22 cellular contexts compared by ENCODE assay signal in genomic region chr17:43371227-43371821, GRCh38. TPM values are rescaled to one million over a fixed set of nuclear protein-coding genes. Genes with fewer than 3 reads are reported as not detected.
DNase-seq lines count a peak whose midpoint lies in the region; ATAC-seq, FAIRE-seq and TF ChIP-seq lines count a peak whose summit lies in the region.
"Had no signal": no experiment of that assay in that cellular context is flagged by ENCODE, and none has a peak within 500 bp of the region (broad histone marks: within the 10 kb centered on the region; RNA-seq: fewer than 3 reads in every experiment).

No MANE protein-coding gene starts in this region.

- no CpG with 5 or more reads among the region's 6 CpGs for WGBS in neuronal stem cell (ENCODE audit: extremely low coverage in 2 of 2, insufficient read length in 2 of 2, insufficient replicate concordance in 1 of 2), 2 donors

- H4K91ac ChIP-seq in neuronal stem cell (ENCODE audit: low read depth, low read length, poor library complexity): no peak overlapping the region

- no peak overlapping the region for H2AFZ ChIP-seq in neuronal stem cell (ENCODE audit: low read length)

- peak overlapping the region; percentile 5 to 28 for H3K27ac Mint-ChIP-seq in effector memory CD8-positive, alpha-beta T cell
- H3K27ac Mint-ChIP-seq: activated CD4-positive, alpha-beta T cell treated with anti-CD3 and anti-CD28 coated beads, Interleukin-2, amount 10 ng/mL, durations not matched to agents 7 days and 5 days had no signal

- H3K4me1 Mint-ChIP-seq in effector memory CD8-positive, alpha-beta T cell (ENCODE audit: low read depth in 2 of 2): peaks cover 25 to 27% of the 10 kb centered on the region in 2 donors

- H3K4me2 ChIP-seq in BLaER1 (peak overlapping the region; percentile 67), neuronal stem cell (ENCODE audit: insufficient read depth, low read length, poor library complexity, severe bottlenecking) (no peak overlapping the region)

- H3K27ac ChIP-seq in BLaER1 (no peak overlapping the region), neuronal stem cell (replicated peaks; ENCODE audit: low read length) (no peak overlapping the region), A673 (ENCODE audit: low read depth, low read length, poor library complexity, severe bottlenecking) (no peak overlapping the region)
- H3K27ac ChIP-seq: adrenal gland, epithelial cell of prostate had no signal

- POLR2A ChIA-PET in A673 (lab: Charles Lee; ENCODE audit: low non-redundant PET): no interaction called here

- H2AK5ac ChIP-seq in neuronal stem cell (ENCODE audit: low read depth, low read length): peak overlapping the region; percentile 76

- H2BK5ac ChIP-seq in neuronal stem cell (ENCODE audit: low read length): no peak overlapping the region

- no peaks in the 10 kb centered on the region for H3K36me3 ChIP-seq in BLaER1
- no peaks in the 10 kb centered on the region for H3K36me3 ChIP-seq in neuronal stem cell (replicated peaks in 1 of 2; ENCODE audit: control insufficient read depth in 2 of 2, insufficient read depth in 2 of 2, low read length in 2 of 2)
- no peaks in the 10 kb centered on the region for H3K36me3 ChIP-seq in A673 (ENCODE audit: insufficient read depth, low read length, poor library complexity, severe bottlenecking)
- H3K36me3 ChIP-seq: adrenal gland, ovary, thyroid gland had no signal

- no TSS peak for BruUV-seq in A673 (replicated peaks; lab: Mats Ljungman, UMichigan)

- H3K9ac ChIP-seq in BLaER1 (no peak overlapping the region), neuronal stem cell (ENCODE audit: low read depth, low read length, poor library complexity) (no peak overlapping the region)

- H3K14ac ChIP-seq in neuronal stem cell (ENCODE audit: low read length): peak overlapping the region; percentile 99

- no peak overlapping the region for H4K8ac ChIP-seq in neuronal stem cell (ENCODE audit: low read depth, low read length)

- DNase-seq in GM18507 (ENCODE audit: extremely low spot score, insufficient read length, low read depth) (no peak), neuronal stem cell (ENCODE audit: low spot score) (no peak), GOT3 (lab: John Stamatoyannopoulos, UW) (no peak), A673 (ENCODE audit: low spot score) (no peak), SIG-M5 (lab: John Stamatoyannopoulos, UW) (no peak), epidermal melanocyte (ENCODE audit: insufficient read length, low spot score) (no peak)
- DNase-seq in effector memory CD8-positive, alpha-beta T cell: no peak
- DNase-seq: activated CD4-positive, alpha-beta T cell treated with anti-CD3 and anti-CD28 coated beads, Interleukin-2, amount 10 ng/mL, durations not matched to agents 7 days and 5 days; activated effector memory CD4-positive, alpha-beta T cell treated with anti-CD3 and anti-CD28 coated beads, Interleukin-2, amount 50 U/mL, for 16 hours; adrenal gland; DMS79 treated with DMSO at 0.1 percent for 48 hours; foreskin fibroblast; immature natural killer cell; NCI-H1105; NCI-H2081 treated with DMSO at 0.1 percent for 48 hours; NCI-H524; thyroid gland had no signal

- H3K9me3 ChIP-seq in BLaER1 (no peaks in the 10 kb centered on the region), neuronal stem cell (replicated peaks in 1 of 2; ENCODE audit: control insufficient read depth in 2 of 2, insufficient read depth in 1 of 2, low read depth in 1 of 2, low read length in 2 of 2) (no peaks in the 10 kb centered on the region), A673 (ENCODE audit: low read depth, low read length, poor library complexity, severe bottlenecking) (no peaks in the 10 kb centered on the region)
- H3K9me3 ChIP-seq: adrenal gland, ovary, thyroid gland had no signal

- H3K36me3 Mint-ChIP-seq in effector memory CD8-positive, alpha-beta T cell (ENCODE audit: insufficient read depth): peaks cover 28% of the 10 kb centered on the region

- H3K4me3 Mint-ChIP-seq in effector memory CD8-positive, alpha-beta T cell: no peak overlapping the region
- H3K4me3 Mint-ChIP-seq: activated CD4-positive, alpha-beta T cell treated with anti-CD3 and anti-CD28 coated beads, Interleukin-2, amount 10 ng/mL, durations not matched to agents 7 days and 5 days had no signal

- no peaks in the 10 kb centered on the region for H3K79me1 ChIP-seq in neuronal stem cell (ENCODE audit: low read depth, low read length)

- no peaks in the 10 kb centered on the region for H3K9me3 Mint-ChIP-seq in effector memory CD8-positive, alpha-beta T cell
- H3K9me3 Mint-ChIP-seq: activated CD4-positive, alpha-beta T cell treated with anti-CD3 and anti-CD28 coated beads, Interleukin-2, amount 10 ng/mL, durations not matched to agents 7 days and 5 days; dendritic cell treated with granulocyte-macrophage colony-stimulating factor and Interleukin-4, amounts not matched to agents 40 ng/mL and 50 ng/mL, for 4 days; immature natural killer cell had no signal

- no peak overlapping the region for H3K23ac ChIP-seq in neuronal stem cell (ENCODE audit: low read depth, low read length, poor library complexity)

- H3K27me3 ChIP-seq in BLaER1 (no peaks in the 10 kb centered on the region), neuronal stem cell (ENCODE audit: control insufficient read depth in 3 of 3, insufficient read depth in 3 of 3, low read depth in 1 of 3, low read length in 3 of 3) (no peaks in the 10 kb centered on the region), A673 (replicated peaks; ENCODE audit: insufficient read depth, low read depth, low read length, poor library complexity) (no peaks in the 10 kb centered on the region)
- H3K27me3 ChIP-seq: adrenal gland, ovary, thyroid gland had no signal

- peaks cover 74% of the 10 kb centered on the region for H3K4me1 ChIP-seq in BLaER1
- peaks cover 10 to 15% of the 10 kb centered on the region in 2 donors for H3K4me1 ChIP-seq in neuronal stem cell (ENCODE audit: control insufficient read depth in 2 of 2, insufficient read depth in 1 of 2, low read depth in 1 of 2, low read length in 2 of 2)
- H3K4me1 ChIP-seq in A673 (ENCODE audit: insufficient read depth, low read length, poor library complexity, severe bottlenecking): peaks cover 11% of the 10 kb centered on the region

- H3K4me3 ChIP-seq in BLaER1 (no peak overlapping the region), neuronal stem cell (ENCODE audit: low read length in 2 of 2) (no peak overlapping the region), A673 (ENCODE audit: low read depth, low read length, poor library complexity, severe bottlenecking) (no peak overlapping the region)
- H3K4me3 ChIP-seq: adrenal gland, ovary, thyroid gland had no signal

- H2BK12ac ChIP-seq in neuronal stem cell (ENCODE audit: low read length): peak overlapping the region; percentile 48

- no peaks in the 10 kb centered on the region for H4K20me1 ChIP-seq in BLaER1

- no peak overlapping the region for H2BK15ac ChIP-seq in neuronal stem cell (ENCODE audit: low read length)

- no peak overlapping the region for H3K4ac ChIP-seq in neuronal stem cell (ENCODE audit: low read length)

- FAIRE-seq in GM18507 (lab: Jason Lieb, UNC): peak; percentile 35

- intact Hi-C loops in A673 (cut with micrococcal nuclease; ENCODE audit: unreplicated experiment): no loop called here

- CTCF ChIA-PET in A673 (lab: Charles Lee): no interaction called here

- no peaks in the 10 kb centered on the region for H3K27me3 Mint-ChIP-seq in effector memory CD8-positive, alpha-beta T cell
- H3K27me3 Mint-ChIP-seq: activated CD4-positive, alpha-beta T cell treated with anti-CD3 and anti-CD28 coated beads, Interleukin-2, amount 10 ng/mL, durations not matched to agents 7 days and 5 days; dendritic cell treated with granulocyte-macrophage colony-stimulating factor and Interleukin-4, amounts not matched to agents 40 ng/mL and 50 ng/mL, for 4 days had no signal

- H3K18ac ChIP-seq in neuronal stem cell (ENCODE audit: low read length): peak overlapping the region; percentile 55

- ATAC-seq in effector memory CD8-positive, alpha-beta T cell (replicated peaks): no peak
- ATAC-seq: sciatic nerve had no signal

- no peak overlapping the region for H2BK120ac ChIP-seq in neuronal stem cell (ENCODE audit: low read depth, low read length)

- TF ChIP-seq CTCF in A673 (conservative IDR thresholded peaks at IDR 0.05; ENCODE audit: low read depth, low read length): no peak

RNA-seq across cellular contexts. Expression of gene ARL4D, which starts 27.5 kb away (rescaled TPM):
- polyA plus RNA-seq in neuronal stem cell (2013, experiment 1 of 2): 14.3 TPM
- 14.0 TPM for polyA plus RNA-seq in neuronal stem cell (2013, experiment 2 of 2)
- 4.3 and 5.5 TPM in 2 replicates for total RNA-seq in A673 (2021)
